Comparison of ENCODE assay signal across 12 cellular contexts in the genomic region with DNA sequence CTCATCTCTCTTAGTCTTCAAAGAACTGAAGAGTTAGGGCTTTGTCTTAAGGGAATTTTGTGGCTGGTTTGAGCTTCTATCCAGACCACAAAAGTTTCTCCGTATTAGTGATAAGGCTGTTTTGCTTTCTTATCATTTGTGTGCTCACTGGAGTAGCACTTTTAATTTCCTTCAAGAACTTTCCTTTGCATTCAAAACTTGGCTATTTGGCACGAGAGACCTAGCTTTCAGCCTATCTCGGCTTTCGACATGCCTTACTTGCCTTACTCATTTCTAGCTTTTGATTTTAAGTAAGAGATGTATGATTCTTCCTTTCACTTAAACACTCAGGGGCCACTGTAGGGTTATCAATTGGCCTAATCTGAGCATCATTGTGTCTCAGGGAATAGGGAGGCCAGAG. TPM values are rescaled to one million over a fixed set of nuclear protein-coding genes. Genes with fewer than 3 reads are reported as not detected.
DNase-seq lines count a peak whose midpoint lies in the region; ATAC-seq and TF ChIP-seq lines count a peak whose summit lies in the region.
"Had no signal": no experiment of that assay in that cellular context is flagged by ENCODE, and none has a peak within 500 bp of the region (broad histone marks: within the 10 kb centered on the region; RNA-seq: fewer than 3 reads in every experiment).

No MANE protein-coding gene starts in this region.

- intact Hi-C loops in uterus (cut with DNase I; ENCODE audit: low total_unique reads), result no loop called here

- TF ChIP-seq POLR2A in uterus (IDR thresholded peaks at IDR 0.05), result no peak

- peaks cover 42 to 53% of the 10 kb centered on the region in 2 donors for H3K36me3 Mint-ChIP-seq in stimulated activated naive B cell treated with anti-CD40 and anti-IgM and Interleukin-4, amounts not matched to agents 10 μg/mL and 1 μg/mL and 100 μg/mL, for 72 hours

- H3K27me3 Mint-ChIP-seq in stimulated activated naive B cell treated with anti-CD40 and anti-IgM and Interleukin-4, amounts not matched to agents 10 μg/mL and 1 μg/mL and 100 μg/mL, for 72 hours, result no peaks in the 10 kb centered on the region
- H3K27me3 Mint-ChIP-seq: B cell; central memory CD8-positive, alpha-beta T cell had no signal

- no peak overlapping the region for H3K27ac Mint-ChIP-seq in stimulated activated naive B cell treated with anti-CD40 and anti-IgM and Interleukin-4, amounts not matched to agents 10 μg/mL and 1 μg/mL and 100 μg/mL, for 72 hours
- H3K27ac Mint-ChIP-seq: B cell had no signal

- H3K27me3 ChIP-seq in uterus, result no peaks in the 10 kb centered on the region
- H3K27me3 ChIP-seq: pancreas, SJCRH30 had no signal

- H3K27ac ChIP-seq in uterus, result no peak overlapping the region
- H3K27ac ChIP-seq: pancreas, SJCRH30 had no signal

- no peaks in the 10 kb centered on the region for H3K9me3 ChIP-seq in uterus
- H3K9me3 ChIP-seq: pancreas, SJCRH30 had no signal

- no peak for TF ChIP-seq CTCF in uterus (IDR thresholded peaks at IDR 0.05)

- H3K4me3 Mint-ChIP-seq in stimulated activated naive B cell treated with anti-CD40 and anti-IgM and Interleukin-4, amounts not matched to agents 10 μg/mL and 1 μg/mL and 100 μg/mL, for 72 hours, result no peak overlapping the region
- H3K4me3 Mint-ChIP-seq: B cell; central memory CD8-positive, alpha-beta T cell had no signal

- no peak overlapping the region for H3K4me3 ChIP-seq in uterus
- H3K4me3 ChIP-seq: pancreas, SJCRH30 had no signal

- H3K4me1 ChIP-seq in uterus, result no peaks in the 10 kb centered on the region
- H3K4me1 ChIP-seq: SJCRH30 had no signal

- H3K9me3 Mint-ChIP-seq in stimulated activated naive B cell treated with anti-CD40 and anti-IgM and Interleukin-4, amounts not matched to agents 10 μg/mL and 1 μg/mL and 100 μg/mL, for 72 hours, result no peaks in the 10 kb centered on the region
- H3K9me3 Mint-ChIP-seq: central memory CD8-positive, alpha-beta T cell had no signal

- peak in 2 of 3 donors; percentile 4 to 12 for DNase-seq in stimulated activated CD4-positive, alpha-beta T cell treated with anti-CD3 and anti-CD28 coated beads, Interleukin-12 subunit alpha, Interleukin-12 subunit beta, amount 100 ng/mL, for 48 hours (ENCODE audit: low read depth in 2 of 3, low spot score in 1 of 3)
- no peak for DNase-seq in stimulated activated CD4-positive, alpha-beta T cell treated with anti-CD3 and anti-CD28 coated beads, Interleukin-2, amount 100 ng/mL, for 24 hours
- peak; percentile 6 for DNase-seq in stimulated activated naive B cell treated with anti-CD40 and anti-IgM and Interleukin-4, amounts not matched to agents 10 μg/mL and 1 μg/mL and 100 μg/mL, for 72 hours
- no peak for DNase-seq in hippocampal formation (lab: John Stamatoyannopoulos, UW)
- no peak for DNase-seq in MV-4-11 (lab: John Stamatoyannopoulos, UW)
- DNase-seq in uterus, result no peak
- DNase-seq: pancreas, SJCRH30 had no signal

- no peaks in the 10 kb centered on the region for H3K36me3 ChIP-seq in uterus
- H3K36me3 ChIP-seq: pancreas had no signal

- peaks cover 11 to 17% of the 10 kb centered on the region in 2 donors for H3K4me1 Mint-ChIP-seq in stimulated activated naive B cell treated with anti-CD40 and anti-IgM and Interleukin-4, amounts not matched to agents 10 μg/mL and 1 μg/mL and 100 μg/mL, for 72 hours
- H3K4me1 Mint-ChIP-seq: B cell had no signal

- ATAC-seq in GM21717 (IDR thresholded peaks at IDR 0.05; ENCODE audit: unreplicated experiment), result peak; percentile 95
- peak; percentile 79 for ATAC-seq in HG03280 (IDR thresholded peaks at IDR 0.05; ENCODE audit: unreplicated experiment)
- peak; percentile 64 to 93 for ATAC-seq in stimulated activated naive B cell treated with anti-CD40 and anti-IgM and Interleukin-4, amounts not matched to agents 10 μg/mL and 1 μg/mL and 100 μg/mL, for 72 hours (replicated peaks)
- ATAC-seq: pancreas had no signal

RNA-seq across cellular contexts. Expression of a gene that starts 29.9 kb away (rescaled TPM):
- total RNA-seq in uterus, result 10 to 100 TPM in 3 of 4 donors, 1 to 10 TPM in 1; 8.8 to 57.7 (median 21.9) TPM

RNA-seq across cellular contexts. Expression of a gene that starts 55.7 kb away (rescaled TPM):
- total RNA-seq in uterus, result 10 to 100 TPM; 10.6 to 27.9 (median 12.8) TPM

Comparison
In these comparisons a context has a peak if more than half of its experiments do, and no peak if none do; other contexts are left out.
1. DNase-seq: peak in stimulated activated CD4-positive, alpha-beta T cell treated with anti-CD3 and anti-CD28 coated beads, Interleukin-12 subunit alpha, Interleukin-12 subunit beta, amount 100 ng/mL, for 48 hours (2 of 3) and stimulated activated naive B cell treated with anti-CD40 and anti-IgM and Interleukin-4, amounts not matched to agents 10 μg/mL and 1 μg/mL and 100 μg/mL, for 72 hours (single experiment); none in stimulated activated CD4-positive, alpha-beta T cell treated with anti-CD3 and anti-CD28 coated beads, Interleukin-2, amount 100 ng/mL, for 24 hours (0 of 2), hippocampal formation (0 of 2), MV-4-11 (single experiment) and uterus (0 of 2).
2. Peak in every context shown above with its lines, with median percentiles within 50 percentile points of each other: ATAC-seq.